24 cellular contexts compared by ENCODE assay signal in genomic region chr2:222043897-222044296, GRCh38.
"Had no signal": no experiment of that assay in that cellular context is flagged by ENCODE, and none has a peak within 500 bp of the region (broad histone marks: within the 10 kb centered on the region; RNA-seq: fewer than 3 reads in every experiment).

No MANE protein-coding gene starts in this region.

- H3K4me3 ChIP-seq: K562 had no signal

- H3K9me3 Mint-ChIP-seq: IgD-negative memory B cell had no signal

- H3K27ac Mint-ChIP-seq: IgD-negative memory B cell had no signal

- ATAC-seq: HepG2, K562, Panc1, PC-3 had no signal

- H3K4me1 Mint-ChIP-seq: IgD-negative memory B cell had no signal

- H3K27ac ChIP-seq: KMS-11, RWPE1 had no signal

- H3K4me2 ChIP-seq: KMS-11, SK-N-SH had no signal

- H3K9ac ChIP-seq: KMS-11, SK-N-SH had no signal

- H3K4me3 Mint-ChIP-seq: IgD-negative memory B cell had no signal

- DNase-seq: Kasumi-1, MM.1S, NCI-H1092 treated with DMSO at 0.1 percent for 48 hours, NCI-H1417 treated with DMSO at 0.1 percent for 48 hours, NCI-H146, NCI-H1694 treated with DMSO at 0.1 percent for 48 hours, NCI-H2029, NCI-H2081 treated with DMSO at 0.1 percent for 48 hours, NCI-H2171, NCI-H226, NCI-H446, NCI-H510A, NCI-H524 treated with DMSO at 0.1 percent for 48 hours, NCI-H69, NCI-H774, PC-3, SHP77, SK-N-SH had no signal

- H3K9me3 ChIP-seq: SK-N-SH had no signal
